In genomic region chr17:16872351-16872751, GRCh38 we compare ENCODE assay signal across 19 cellular contexts.
"Had no signal": no experiment of that assay in that cellular context is flagged by ENCODE, and none has a peak within 500 bp of the region (broad histone marks: within the 10 kb centered on the region; RNA-seq: fewer than 3 reads in every experiment).

No MANE protein-coding gene starts in this region.

- H3K27ac Mint-ChIP-seq: activated CD4-positive, alpha-beta T cell treated with anti-CD3 and anti-CD28 coated beads, Interleukin-2, amount 10 ng/mL, durations not matched to agents 7 days and 5 days; dendritic cell treated with granulocyte-macrophage colony-stimulating factor and Interleukin-4, amounts not matched to agents 40 ng/mL and 50 ng/mL, for 4 days; natural killer cell treated with Interleukin-12 subunit alpha and Interleukin-12 subunit beta and Interleukin-15 and Interleukin-18, amount 100 ng/mL, for 72 hours; WTC11 had no signal

- H3K9me3 Mint-ChIP-seq: activated CD4-positive, alpha-beta T cell treated with anti-CD3 and anti-CD28 coated beads, Interleukin-2, amount 10 ng/mL, durations not matched to agents 7 days and 5 days; natural killer cell treated with Interleukin-12 subunit alpha and Interleukin-12 subunit beta and Interleukin-15 and Interleukin-18, amount 100 ng/mL, for 72 hours had no signal

- H3K4me1 Mint-ChIP-seq: activated CD4-positive, alpha-beta T cell treated with anti-CD3 and anti-CD28 coated beads, Interleukin-2, amount 10 ng/mL, durations not matched to agents 7 days and 5 days had no signal

- H3K36me3 Mint-ChIP-seq: natural killer cell treated with Interleukin-12 subunit alpha and Interleukin-12 subunit beta and Interleukin-15 and Interleukin-18, amount 100 ng/mL, for 72 hours; WTC11 had no signal

- H3K27ac ChIP-seq: brain microvascular endothelial cell, psoas muscle, right lobe of liver, testis had no signal

- H3K4me3 Mint-ChIP-seq: activated CD4-positive, alpha-beta T cell treated with anti-CD3 and anti-CD28 coated beads, Interleukin-2, amount 10 ng/mL, durations not matched to agents 7 days and 5 days; dendritic cell treated with granulocyte-macrophage colony-stimulating factor and Interleukin-4, amounts not matched to agents 40 ng/mL and 50 ng/mL, for 4 days; natural killer cell treated with Interleukin-12 subunit alpha and Interleukin-12 subunit beta and Interleukin-15 and Interleukin-18, amount 100 ng/mL, for 72 hours; WTC11 had no signal

- H3K27me3 ChIP-seq: brain microvascular endothelial cell, right lobe of liver, testis had no signal

- H3K36me3 ChIP-seq: brain microvascular endothelial cell, right lobe of liver had no signal

- H3K9me3 ChIP-seq: psoas muscle, right lobe of liver, testis had no signal

- H3K27me3 Mint-ChIP-seq: activated CD4-positive, alpha-beta T cell treated with anti-CD3 and anti-CD28 coated beads, Interleukin-2, amount 10 ng/mL, durations not matched to agents 7 days and 5 days; natural killer cell treated with Interleukin-12 subunit alpha and Interleukin-12 subunit beta and Interleukin-15 and Interleukin-18, amount 100 ng/mL, for 72 hours had no signal

- H3K4me3 ChIP-seq: lung, psoas muscle, right lobe of liver, testis had no signal

- DNase-seq: activated CD4-positive, alpha-beta T cell treated with anti-CD3 and anti-CD28 coated beads, Interleukin-2, amount 10 ng/mL, durations not matched to agents 7 days and 5 days; activated naive CD4-positive, alpha-beta T cell treated with anti-CD3 and anti-CD28 coated beads, Interleukin-2, amount 50 U/mL, for 16 hours; amniotic stem cell; brain microvascular endothelial cell; cerebellar nuclear complex; hippocampal formation; kidney glomerular epithelial cell; occipital lobe; psoas muscle; stimulated activated CD4-positive, alpha-beta T cell treated with anti-CD3 and anti-CD28 coated beads, Interleukin-12 subunit alpha, Interleukin-12 subunit beta, amount 100 ng/mL, for 4 hours; stimulated activated naive CD4-positive, alpha-beta T cell treated with Interleukin-2 at 50 U/mL for 16 hours; T-helper 1 cell; testis had no signal

- ATAC-seq: psoas muscle had no signal

- H3K4me1 ChIP-seq: psoas muscle, testis had no signal

- FAIRE-seq: urothelium cell line had no signal
